ENCODE assay signal across 9 cellular contexts in the genomic region with DNA sequence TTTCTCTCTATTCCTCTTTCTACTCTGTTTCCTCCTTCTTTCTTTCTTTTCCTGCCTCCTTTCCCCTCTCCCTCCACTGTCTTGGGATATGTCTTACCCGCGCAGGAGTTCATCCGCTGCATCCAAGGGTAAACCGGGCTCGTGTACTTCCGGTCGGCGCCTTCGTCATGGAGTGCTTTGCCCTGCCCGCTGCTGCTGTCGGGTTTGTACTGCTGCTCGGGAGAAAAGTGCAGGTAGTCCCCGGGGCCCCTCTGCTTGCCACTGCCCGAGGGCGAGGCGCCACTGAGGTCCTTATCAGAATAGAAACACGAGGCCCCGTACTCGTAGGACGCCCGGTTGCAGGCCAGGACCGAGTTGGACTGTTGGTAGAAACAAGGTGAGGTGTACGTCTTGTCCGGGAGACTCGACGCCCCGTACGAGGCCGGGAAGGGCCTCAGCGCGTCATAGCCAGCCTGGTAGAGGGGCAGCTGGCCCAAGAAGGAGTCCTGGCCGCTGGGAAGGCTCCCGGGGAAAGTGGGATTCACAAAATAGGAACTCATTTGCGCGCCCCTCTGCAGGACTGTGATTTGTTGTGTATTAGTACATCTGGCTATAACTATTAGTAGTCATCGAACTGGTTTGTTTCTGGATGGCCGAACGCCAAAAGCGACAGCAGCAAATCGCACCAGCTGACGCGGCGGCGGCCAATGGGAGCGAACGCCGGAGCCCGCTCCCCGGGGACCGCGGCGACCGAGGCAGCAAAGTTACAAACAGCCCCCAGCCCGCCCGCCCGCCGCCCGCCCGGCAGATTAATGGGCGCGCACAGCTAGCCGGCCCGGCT. TPM values are rescaled to one million over a fixed set of nuclear protein-coding genes. Genes with fewer than 3 reads are reported as not detected.
A peak's percentile ranks its signal among the peaks of the same experiment; 100 is the strongest.
DNase-seq lines count a peak whose midpoint lies in the region; ATAC-seq and TF ChIP-seq lines count a peak whose summit lies in the region.
"Had no signal": no experiment of that assay in that cellular context is flagged by ENCODE, and none has a peak within 500 bp of the region (broad histone marks: within the 10 kb centered on the region; RNA-seq: fewer than 3 reads in every experiment).

A gene (minus strand): TSS at position 564 of the 820 bp plus-strand sequence. CDS start 25 bp downstream, at position 539.

- H2BK5ac ChIP-seq in trophoblast cell (ENCODE audit: low read depth, low read length, poor library complexity): no peak within 1 kb of the TSS

- H3K79me1 ChIP-seq in trophoblast cell (ENCODE audit: low read length): no peaks in the 10 kb centered on the region

- intact Hi-C loops in esophagus squamous epithelium (cut with DNase I): no loop called here

- H3K14ac ChIP-seq in trophoblast cell (ENCODE audit: low read length): no peak within 1 kb of the TSS

- H3K36me3 ChIP-seq in esophagus squamous epithelium (no peaks in the 10 kb centered on the region), trophoblast cell (ENCODE audit: control insufficient read depth in 1 of 2, insufficient read depth in 2 of 2, low read length in 2 of 2) (no peaks in the 10 kb centered on the region)

- no peak within 1 kb of the TSS for H4K12ac ChIP-seq in trophoblast cell (ENCODE audit: low read depth, low read length)

- no peak within 1 kb of the TSS for H3K4me2 ChIP-seq in trophoblast cell (ENCODE audit: low read length)

- H4K91ac ChIP-seq in trophoblast cell (ENCODE audit: low read depth, low read length): no peak within 1 kb of the TSS

- H2AFZ ChIP-seq in trophoblast cell (ENCODE audit: insufficient read depth, low read length, poor library complexity): no peak within 1 kb of the TSS

- H2AK5ac ChIP-seq in trophoblast cell (ENCODE audit: low read length): no peak within 1 kb of the TSS

- ATAC-seq in HG03457 (IDR thresholded peaks at IDR 0.05; ENCODE audit: unreplicated experiment): no peak
- no peak for ATAC-seq in GM21619 (IDR thresholded peaks at IDR 0.05; ENCODE audit: unreplicated experiment)

- TF ChIP-seq POLR2A in esophagus squamous epithelium (IDR thresholded peaks at IDR 0.05): no peak

- H3K4me1 ChIP-seq in esophagus squamous epithelium (peaks cover 22 to 72% (median 23%) of the 10 kb centered on the region in 3 donors), trophoblast cell (ENCODE audit: control insufficient read depth in 1 of 2, insufficient read depth in 2 of 2, low read length in 2 of 2) (peaks cover 3 to 11% of the 10 kb centered on the region in 2 experiments)

- H3K79me2 ChIP-seq in trophoblast cell (ENCODE audit: control insufficient read depth, insufficient read depth, low read length, poor library complexity): no peaks in the 10 kb centered on the region

- H2BK12ac ChIP-seq in trophoblast cell (ENCODE audit: low read length): no peak within 1 kb of the TSS

- TF ChIP-seq CTCF in esophagus squamous epithelium (IDR thresholded peaks at IDR 0.05): no peak

- H4K8ac ChIP-seq in trophoblast cell (ENCODE audit: low read depth, low read length): no peak within 1 kb of the TSS

- H3K18ac ChIP-seq in trophoblast cell (ENCODE audit: low read length): no peak within 1 kb of the TSS

- no peak within 1 kb of the TSS for H3K9ac ChIP-seq in trophoblast cell (ENCODE audit: low read length)

- WGBS in esophagus squamous epithelium, 2 donors: 51 to 53% methylated on average over 18 to 20 of the region's 63 CpGs
- WGBS in trophoblast cell (ENCODE audit: extremely low coverage, insufficient coverage, insufficient read length): no CpG with 5 or more reads among the region's 63 CpGs

- H3K4me3 ChIP-seq in esophagus squamous epithelium (peak within 1 kb of the TSS; percentile 35 to 66 (median 50)), trophoblast cell (ENCODE audit: low read depth, low read length) (no peak within 1 kb of the TSS)

- no peak within 1 kb of the TSS for H3K4ac ChIP-seq in trophoblast cell (ENCODE audit: low read depth, low read length)

- H3K27me3 ChIP-seq in esophagus squamous epithelium (peaks cover 4 to 100% (median 18%) of the 10 kb centered on the region in 4 donors), trophoblast cell (ENCODE audit: insufficient read depth, low read length) (peaks cover 90% of the 10 kb centered on the region)

- no peak within 1 kb of the TSS for H2BK120ac ChIP-seq in trophoblast cell (ENCODE audit: insufficient read depth, low read length, poor library complexity)

- H3K9me3 ChIP-seq in esophagus squamous epithelium (no peaks in the 10 kb centered on the region), trophoblast cell (ENCODE audit: insufficient read depth, low read depth, low read length) (peaks cover 42% of the 10 kb centered on the region)

- H3K27ac ChIP-seq in esophagus squamous epithelium (peak within 1 kb of the TSS; percentile 19 to 76 (median 42)), trophoblast cell (ENCODE audit: low read depth, low read length) (no peak within 1 kb of the TSS)

- peak; percentile 85 for DNase-seq in DMS153 treated with DMSO at 0.1 percent for 48 hours (lab: John Stamatoyannopoulos, UW; ENCODE audit: unreplicated experiment)
- peak; percentile 36 for DNase-seq in NCI-H69 (lab: John Stamatoyannopoulos, UW)
- no peak for DNase-seq in esophagus squamous epithelium (lab: John Stamatoyannopoulos, UW)
- DNase-seq in renal cortical epithelial cell (ENCODE audit: low read depth): no peak
- no peak for DNase-seq in trophoblast cell
- DNase-seq in dedifferentiated amniotic fluid mesenchymal stem cell (ENCODE audit: extremely low spot score): no peak
- DNase-seq: SIG-M5 had no signal

- H3K23ac ChIP-seq in trophoblast cell (ENCODE audit: low read length): no peak within 1 kb of the TSS

RNA-seq across cellular contexts. Expression of the gene that starts here (rescaled TPM):
- total RNA-seq in esophagus squamous epithelium (1 to 10 TPM in 1 of 4 donors, under 1 TPM in 1, not detected in 2; 0.26 to 1.3 TPM), renal cortical epithelial cell (2.8 and 22.0 TPM in 2 replicates)
- polyA plus RNA-seq in trophoblast cell (2013): not detected in 2 replicates

Comparison
In these comparisons a context has a peak if more than half of its experiments do, and no peak if none do; other contexts are left out.
1. DNase-seq: peak in DMS153 treated with DMSO at 0.1 percent for 48 hours (single experiment) and NCI-H69 (single experiment); none in esophagus squamous epithelium (single experiment), renal cortical epithelial cell (single experiment), trophoblast cell (0 of 2) and dedifferentiated amniotic fluid mesenchymal stem cell (single experiment).